ENCODE assay signal across 17 cellular contexts in the genomic region with DNA sequence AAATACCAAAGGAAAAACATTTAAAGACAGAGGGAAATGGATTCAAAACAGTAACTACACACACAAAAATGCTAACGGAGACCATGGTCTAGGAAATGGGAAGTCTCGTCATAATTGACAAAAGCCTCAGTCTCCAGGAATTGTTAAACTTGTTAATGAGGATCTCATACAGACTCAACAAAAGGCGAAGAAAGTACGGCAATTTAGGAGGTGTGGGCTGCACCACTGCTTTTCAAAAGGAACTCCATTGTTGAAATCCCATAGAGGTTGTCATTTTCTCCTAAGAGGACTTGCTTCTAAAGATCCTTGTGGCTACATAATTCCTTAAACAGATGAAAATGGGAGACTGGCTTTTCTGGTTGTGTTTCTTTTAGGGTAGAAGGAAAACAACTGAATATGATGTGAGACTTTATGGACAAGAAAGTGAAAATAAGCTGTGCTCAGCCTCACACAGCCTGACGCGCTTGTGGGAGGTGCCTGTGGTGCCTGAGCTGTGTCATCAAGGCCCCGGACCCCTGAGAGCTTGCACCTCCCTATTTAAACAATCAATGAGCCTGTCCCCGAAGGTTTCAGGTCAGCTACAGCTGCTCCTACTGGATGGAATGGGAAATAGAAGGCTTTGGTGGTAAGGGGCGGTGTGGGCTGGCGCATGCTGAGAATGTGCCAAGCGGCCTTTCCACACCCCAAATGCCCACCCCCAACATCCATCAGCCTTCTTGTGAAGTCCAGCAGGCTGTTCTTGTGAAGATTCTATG. TPM values are rescaled to one million over a fixed set of nuclear protein-coding genes. Genes with fewer than 3 reads are reported as not detected.
DNase-seq lines count a peak whose midpoint lies in the region; ATAC-seq and TF ChIP-seq lines count a peak whose summit lies in the region.
"Had no signal": no experiment of that assay in that cellular context is flagged by ENCODE, and none has a peak within 500 bp of the region (broad histone marks: within the 10 kb centered on the region; RNA-seq: fewer than 3 reads in every experiment).

No MANE protein-coding gene starts in this region.

- H3K4me2 ChIP-seq in osteoblast (ENCODE audit: insufficient read depth, low read length) = peak overlapping the region; percentile 17
- H3K4me2 ChIP-seq: A549, smooth muscle cell had no signal

- peak; percentile 51 for DNase-seq in activated CD4-positive, alpha-beta T cell treated with anti-CD3 and anti-CD28 coated beads, Interleukin-2, amount 10 ng/mL, durations not matched to agents 24 days and 14 days
- no peak for DNase-seq in activated CD4-positive, alpha-beta T cell treated with anti-CD3 and anti-CD28 coated beads for 48 hours
- no peak for DNase-seq in brain microvascular endothelial cell
- DNase-seq in osteoblast (ENCODE audit: insufficient read length, low spot score, missing footprints) = no peak
- DNase-seq in NCI-H2029 (lab: John Stamatoyannopoulos, UW) = no peak
- DNase-seq in T1000 (lab: John Stamatoyannopoulos, UW) = no peak
- DNase-seq in DMS114 treated with DMSO at 0.1 percent for 48 hours (lab: John Stamatoyannopoulos, UW; ENCODE audit: unreplicated experiment) = no peak
- DNase-seq: GM23248, heart left ventricle, NCI-H2081 treated with DMSO at 0.1 percent for 48 hours, Right ventricle myocardium superior had no signal

- peak overlapping the region; percentile 64 for H3K27ac Mint-ChIP-seq in activated CD4-positive, alpha-beta T cell treated with anti-CD3 and anti-CD28 coated beads, Interleukin-2, amount 10 ng/mL, durations not matched to agents 24 days and 14 days

- H3K4me3 Mint-ChIP-seq in activated CD4-positive, alpha-beta T cell treated with anti-CD3 and anti-CD28 coated beads, Interleukin-2, amount 10 ng/mL, durations not matched to agents 24 days and 14 days = no peak overlapping the region
- H3K4me3 Mint-ChIP-seq: nephron had no signal

- H3K9me3 ChIP-seq in osteoblast (ENCODE audit: low read depth, low read length) = no peaks in the 10 kb centered on the region
- H3K9me3 ChIP-seq: A549, breast epithelium, heart left ventricle had no signal

- no peaks in the 10 kb centered on the region for H3K9me3 Mint-ChIP-seq in activated CD4-positive, alpha-beta T cell treated with anti-CD3 and anti-CD28 coated beads, Interleukin-2, amount 10 ng/mL, durations not matched to agents 24 days and 14 days
- H3K9me3 Mint-ChIP-seq: nephron had no signal

- peaks cover 14% of the 10 kb centered on the region for H3K4me1 ChIP-seq in osteoblast (ENCODE audit: insufficient read depth, low read length)
- H3K4me1 ChIP-seq: A549, breast epithelium had no signal

- TF ChIP-seq CTCF in brain microvascular endothelial cell (IDR thresholded peaks at IDR 0.05; ENCODE audit: low read depth, low read length, missing control alignments) (peak; percentile 25), osteoblast (IDR thresholded peaks at IDR 0.05; ENCODE audit: extremely low read depth, low read depth, low read length) (peak; percentile 8)

- no peaks in the 10 kb centered on the region for H3K27me3 Mint-ChIP-seq in activated CD4-positive, alpha-beta T cell treated with anti-CD3 and anti-CD28 coated beads, Interleukin-2, amount 10 ng/mL, durations not matched to agents 24 days and 14 days

- intact Hi-C loops in activated CD4-positive, alpha-beta T cell treated with anti-CD3 and anti-CD28 coated beads, Interleukin-2, amount 10 ng/mL, durations not matched to agents 24 days and 14 days (cut with micrococcal nuclease) = no loop called here

- H2AFZ ChIP-seq in osteoblast (ENCODE audit: low read length) = no peak overlapping the region
- H2AFZ ChIP-seq: GM23248 had no signal

- H3K4me3 ChIP-seq in brain microvascular endothelial cell (ENCODE audit: low read depth, low read length) = no peak overlapping the region
- H3K4me3 ChIP-seq in osteoblast (ENCODE audit: insufficient read depth, low read length) = no peak overlapping the region
- H3K4me3 ChIP-seq: A549, breast epithelium, GM23248, heart left ventricle, smooth muscle cell had no signal

- H3K27me3 ChIP-seq in brain microvascular endothelial cell (replicated peaks) (no peaks in the 10 kb centered on the region), osteoblast (ENCODE audit: insufficient read depth, low read length) (no peaks in the 10 kb centered on the region)
- H3K27me3 ChIP-seq: breast epithelium, heart left ventricle had no signal

- in situ Hi-C loops in brain microvascular endothelial cell (cut with HindIII; ENCODE audit: low pct_ligation_motif_present, low sequenced_read_pairs) = loop anchor here (25.0 kb wide), 1 partner anchor 324 kb away; no protein-coding TSS in a partner anchor

- H3K79me2 ChIP-seq in osteoblast (ENCODE audit: insufficient read depth, low read length) = no peaks in the 10 kb centered on the region

- H3K36me3 ChIP-seq in brain microvascular endothelial cell (replicated peaks) = peaks cover 28% of the 10 kb centered on the region
- H3K36me3 ChIP-seq in osteoblast (ENCODE audit: insufficient read depth, low read length) = peaks cover 37% of the 10 kb centered on the region
- H3K36me3 ChIP-seq: breast epithelium had no signal

- H3K4me1 Mint-ChIP-seq in activated CD4-positive, alpha-beta T cell treated with anti-CD3 and anti-CD28 coated beads, Interleukin-2, amount 10 ng/mL, durations not matched to agents 24 days and 14 days = peaks cover 9% of the 10 kb centered on the region
- H3K4me1 Mint-ChIP-seq: nephron had no signal

- H3K27ac ChIP-seq in brain microvascular endothelial cell (no peak overlapping the region), osteoblast (ENCODE audit: low read depth, low read length) (no peak overlapping the region)
- H3K27ac ChIP-seq: A549, breast epithelium, GM23248, heart left ventricle had no signal

- H4K20me1 ChIP-seq in osteoblast (ENCODE audit: insufficient read depth, low read length) = no peaks in the 10 kb centered on the region

- peaks cover 22% of the 10 kb centered on the region for H3K36me3 Mint-ChIP-seq in activated CD4-positive, alpha-beta T cell treated with anti-CD3 and anti-CD28 coated beads, Interleukin-2, amount 10 ng/mL, durations not matched to agents 24 days and 14 days (ENCODE audit: low read depth)

- peak; percentile 47 for ATAC-seq in HG03095 (IDR thresholded peaks at IDR 0.05; ENCODE audit: unreplicated experiment)
- ATAC-seq: A549, left lobe of liver had no signal

RNA-seq across cellular contexts. Expression of gene CLDN20, which starts 2.5 kb away (rescaled TPM):
- total RNA-seq in activated CD4-positive, alpha-beta T cell treated with anti-CD3 and anti-CD28 coated beads, Interleukin-2, amount 10 ng/mL, durations not matched to agents 24 days and 14 days = 0.21 TPM in 1 of 2 replicates, not detected in the other
- not detected in 2 replicates for total RNA-seq in osteoblast
- total RNA-seq: breast epithelium, GM23248, heart left ventricle, left lobe of liver, Right ventricle myocardium superior, smooth muscle cell had no signal

RNA-seq across cellular contexts. Expression of gene TFB1M, which starts 53.0 kb away (rescaled TPM):
- total RNA-seq in activated CD4-positive, alpha-beta T cell treated with anti-CD3 and anti-CD28 coated beads, Interleukin-2, amount 10 ng/mL, durations not matched to agents 24 days and 14 days = 36.8 and 41.4 TPM in 2 replicates
- total RNA-seq in osteoblast = 18.8 and 23.3 TPM in 2 replicates
